8 cellular contexts compared by ENCODE assay signal in genomic region chr19:49331616-49332055, GRCh38. TPM values are rescaled to one million over a fixed set of nuclear protein-coding genes. Genes with fewer than 3 reads are reported as not detected.
DNase-seq lines count a peak whose midpoint lies in the region; ATAC-seq lines count a peak whose summit lies in the region.

No MANE protein-coding gene starts in this region.

- DNase-seq in Right ventricle myocardium inferior (ENCODE audit: missing footprints) (no peak), cardiac septum (ENCODE audit: low spot score) (no peak), SIG-M5 (lab: John Stamatoyannopoulos, UW) (peak; percentile 37), left ventricle myocardium superior (no peak)
- DNase-seq in stimulated activated CD4-positive, alpha-beta T cell treated with anti-CD3 and anti-CD28 coated beads, Interleukin-4, amount 100 ng/mL, for 24 hours: peak; percentile 71

- H3K27ac Mint-ChIP-seq in activated naive CD4-positive, alpha-beta T cell treated with anti-CD3 and anti-CD28 coated beads, Interleukin-2, amount 50 U/mL, for 24 hours: peak overlapping the region; percentile 76

- peak overlapping the region; percentile 16 for H3K4me3 Mint-ChIP-seq in activated naive CD4-positive, alpha-beta T cell treated with anti-CD3 and anti-CD28 coated beads, Interleukin-2, amount 50 U/mL, for 24 hours

- H3K9me3 Mint-ChIP-seq in activated naive CD4-positive, alpha-beta T cell treated with anti-CD3 and anti-CD28 coated beads, Interleukin-2, amount 50 U/mL, for 24 hours: no peaks in the 10 kb centered on the region

- H3K36me3 Mint-ChIP-seq in activated naive CD4-positive, alpha-beta T cell treated with anti-CD3 and anti-CD28 coated beads, Interleukin-2, amount 50 U/mL, for 24 hours: peaks cover 10% of the 10 kb centered on the region

- peak; percentile 71 for ATAC-seq in Right ventricle myocardium inferior
- ATAC-seq in HG03457 (IDR thresholded peaks at IDR 0.05; ENCODE audit: unreplicated experiment): peak; percentile 37
- peak; percentile 79 for ATAC-seq in left ventricle myocardium superior
- no peak for ATAC-seq in HG03521 (IDR thresholded peaks at IDR 0.05; ENCODE audit: unreplicated experiment)

- intact Hi-C loops in Right ventricle myocardium inferior (cut with DNase I) (loop anchor here (10.0 kb wide), 1 partner anchor 107 kb away; no protein-coding TSS in a partner anchor), cardiac septum (cut with DNase I) (no loop called here), left ventricle myocardium superior (cut with micrococcal nuclease) (no loop called here)

- H3K4me1 Mint-ChIP-seq in activated naive CD4-positive, alpha-beta T cell treated with anti-CD3 and anti-CD28 coated beads, Interleukin-2, amount 50 U/mL, for 24 hours: peaks cover 75% of the 10 kb centered on the region

- H3K27me3 Mint-ChIP-seq in activated naive CD4-positive, alpha-beta T cell treated with anti-CD3 and anti-CD28 coated beads, Interleukin-2, amount 50 U/mL, for 24 hours: no peaks in the 10 kb centered on the region

RNA-seq across cellular contexts. Expression of gene CD37, which starts 3.6 kb away (rescaled TPM):
- 9.1 TPM for total RNA-seq in Right ventricle myocardium inferior
- total RNA-seq in cardiac septum: 4.8 TPM
- 6.5 TPM for total RNA-seq in left ventricle myocardium superior

RNA-seq across cellular contexts. Expression of gene SLC6A16, which starts 6.6 kb away (rescaled TPM):
- 0.92 TPM for total RNA-seq in Right ventricle myocardium inferior
- 0.67 TPM for total RNA-seq in cardiac septum
- total RNA-seq in left ventricle myocardium superior: 1.1 TPM

RNA-seq across cellular contexts. Expression of gene TEAD2, which starts 30.6 kb away (rescaled TPM):
- 63.6 TPM for total RNA-seq in Right ventricle myocardium inferior
- 39.9 TPM for total RNA-seq in cardiac septum
- total RNA-seq in left ventricle myocardium superior: 62.7 TPM

RNA-seq across cellular contexts. Expression of gene DKKL1, which starts 32.0 kb away (rescaled TPM):
- not detected for total RNA-seq in Right ventricle myocardium inferior
- not detected for total RNA-seq in cardiac septum
- total RNA-seq in left ventricle myocardium superior: not detected

RNA-seq across cellular contexts. Expression of gene KASH5, which starts 56.4 kb away (rescaled TPM):
- total RNA-seq in Right ventricle myocardium inferior: not detected
- not detected for total RNA-seq in cardiac septum
- total RNA-seq in left ventricle myocardium superior: not detected

Comparison
In these comparisons a context has a peak if more than half of its experiments do, and no peak if none do; other contexts are left out.
1. DNase-seq: peak in SIG-M5 (single experiment) and stimulated activated CD4-positive, alpha-beta T cell treated with anti-CD3 and anti-CD28 coated beads, Interleukin-4, amount 100 ng/mL, for 24 hours (single experiment); none in Right ventricle myocardium inferior (single experiment), cardiac septum (single experiment) and left ventricle myocardium superior (single experiment).